ENCODE assay signal across 13 cellular contexts in genomic region chr9:133372144-133372543, GRCh38. TPM values are rescaled to one million over a fixed set of nuclear protein-coding genes. Genes with fewer than 3 reads are reported as not detected.
DNase-seq lines count a peak whose midpoint lies in the region; ATAC-seq and TF ChIP-seq lines count a peak whose summit lies in the region.
"Had no signal": no experiment of that assay in that cellular context is flagged by ENCODE, and none has a peak within 500 bp of the region (broad histone marks: within the 10 kb centered on the region; RNA-seq: fewer than 3 reads in every experiment).

No MANE protein-coding gene starts in this region.

- H3K27ac Mint-ChIP-seq in CD8-positive, alpha-beta T cell = peak overlapping the region; percentile 97

- no peaks in the 10 kb centered on the region for H3K9me3 Mint-ChIP-seq in CD8-positive, alpha-beta T cell

- no peak overlapping the region for H3K4me3 ChIP-seq in CD8-positive, alpha-beta T cell (ENCODE audit: low read depth, low read length)
- H3K4me3 ChIP-seq in Loucy (ENCODE audit: low read length, poor library complexity, severe bottlenecking) (peak overlapping the region; percentile 74), coronary artery (peak overlapping the region; percentile 18), osteoblast (ENCODE audit: insufficient read depth, low read length) (peak overlapping the region; percentile 35)

- peaks cover 16% of the 10 kb centered on the region for H3F3A ChIP-seq in Loucy (ENCODE audit: low read depth)

- no peak for TF ChIP-seq CTCF in CD8-positive, alpha-beta T cell (IDR thresholded peaks at IDR 0.05)
- TF ChIP-seq CTCF in Loucy (conservative IDR thresholded peaks at IDR 0.05; ENCODE audit: low read length) (no peak), coronary artery (IDR thresholded peaks at IDR 0.05) (no peak), osteoblast (IDR thresholded peaks at IDR 0.05; ENCODE audit: extremely low read depth, low read depth, low read length) (no peak)

- H4K20me1 ChIP-seq in Loucy (ENCODE audit: insufficient read depth, low read length, poor library complexity, severe bottlenecking) (peaks cover 85% of the 10 kb centered on the region), osteoblast (ENCODE audit: insufficient read depth, low read length) (peaks cover 77% of the 10 kb centered on the region)

- DNase-seq in CD8-positive, alpha-beta T cell = no peak
- DNase-seq in coronary artery (ENCODE audit: low spot score) (no peak), osteoblast (ENCODE audit: insufficient read length, low spot score, missing footprints) (peak; percentile 74), DMS153 treated with DMSO at 0.1 percent for 48 hours (lab: John Stamatoyannopoulos, UW; ENCODE audit: unreplicated experiment) (no peak), cerebellum (ENCODE audit: low spot score) (no peak), NCI-H2171 (lab: John Stamatoyannopoulos, UW) (no peak)
- no peak for DNase-seq in stimulated activated naive CD4-positive, alpha-beta T cell (lab: John Stamatoyannopoulos, UW)
- DNase-seq: central memory CD4-positive, alpha-beta T cell; DMS 273 treated with DMSO at 0.1 percent for 48 hours; left colon; NCI-H1048 had no signal

- H2AFZ ChIP-seq in Loucy (ENCODE audit: low read length) = no peak overlapping the region
- H2AFZ ChIP-seq in osteoblast (ENCODE audit: low read length) = no peak overlapping the region

- H3K79me2 ChIP-seq in Loucy (ENCODE audit: insufficient read depth, low read length) = peaks cover 87% of the 10 kb centered on the region
- H3K79me2 ChIP-seq in osteoblast (ENCODE audit: insufficient read depth, low read length) = peaks cover 87% of the 10 kb centered on the region

- no peaks in the 10 kb centered on the region for H3K27me3 Mint-ChIP-seq in CD8-positive, alpha-beta T cell (ENCODE audit: low read depth)

- POLR2A ChIA-PET in CD8-positive, alpha-beta T cell (lab: Charles Lee) = interaction anchor here (0.6 to 2.8 kb wide), 5 partner anchors 16 to 341 kb away, joined by 3 to 34 read pairs (median 4); partner anchors contain the start of genes GTF3C5, MED22, RPL7A and SURF1

- intact Hi-C loops in CD8-positive, alpha-beta T cell (cut with DNase I, micrococcal nuclease) = loop anchor here in 1 of 2 experiments (5.0 kb wide), 1 partner anchor 35 kb away; no protein-coding TSS in a partner anchor

- H3K9ac ChIP-seq in Loucy (ENCODE audit: low read depth, low read length, poor library complexity, severe bottlenecking) = peak overlapping the region; percentile 66

- CTCF ChIA-PET in CD8-positive, alpha-beta T cell (lab: Charles Lee) = interaction anchor here (0.7 to 3.3 kb wide), 12 partner anchors 11 to 305 kb away, joined by 3 to 25 read pairs (median 6); partner anchors contain the start of genes MED22 and RPL7A

- H3K27me3 ChIP-seq in CD8-positive, alpha-beta T cell (ENCODE audit: insufficient read depth, low read length) = no peaks in the 10 kb centered on the region
- no peaks in the 10 kb centered on the region for H3K27me3 ChIP-seq in Loucy (ENCODE audit: insufficient read depth, low read length, poor library complexity, severe bottlenecking)
- no peaks in the 10 kb centered on the region for H3K27me3 ChIP-seq in osteoblast (ENCODE audit: insufficient read depth, low read length)

- H3K4me1 Mint-ChIP-seq in CD8-positive, alpha-beta T cell (ENCODE audit: low read depth) = peaks cover 74% of the 10 kb centered on the region

- H3K9me3 ChIP-seq in CD8-positive, alpha-beta T cell (ENCODE audit: low read length) = no peaks in the 10 kb centered on the region
- H3K9me3 ChIP-seq in Loucy (ENCODE audit: insufficient read depth, low read depth, low read length) = no peaks in the 10 kb centered on the region
- H3K9me3 ChIP-seq in osteoblast (ENCODE audit: low read depth, low read length) = no peaks in the 10 kb centered on the region

- ATAC-seq in CD8-positive, alpha-beta T cell = no peak
- ATAC-seq: left colon had no signal

- peaks cover 73% of the 10 kb centered on the region for H3K4me1 ChIP-seq in CD8-positive, alpha-beta T cell (ENCODE audit: insufficient read depth, low read length)
- H3K4me1 ChIP-seq in Loucy (ENCODE audit: insufficient read depth, low read length, poor library complexity, severe bottlenecking) (peaks cover 69% of the 10 kb centered on the region), osteoblast (ENCODE audit: insufficient read depth, low read length) (peaks cover 70% of the 10 kb centered on the region)

- no peaks in the 10 kb centered on the region for H3K9me2 ChIP-seq in Loucy (replicated peaks; ENCODE audit: low read depth, low read length)

- peak overlapping the region; percentile 84 for H3K27ac ChIP-seq in CD8-positive, alpha-beta T cell (ENCODE audit: low read depth, low read length)
- H3K27ac ChIP-seq in coronary artery = no peak overlapping the region
- H3K27ac ChIP-seq in osteoblast (ENCODE audit: low read depth, low read length) = peak overlapping the region; percentile 81

- H3K4me3 Mint-ChIP-seq in CD8-positive, alpha-beta T cell = peak overlapping the region; percentile 77

- peaks cover 1% of the 10 kb centered on the region for H3K36me3 ChIP-seq in CD8-positive, alpha-beta T cell (ENCODE audit: insufficient read depth, low read length)
- peaks cover 19% of the 10 kb centered on the region; the same call in 1 of the 2 replicates for H3K36me3 ChIP-seq in Loucy (ENCODE audit: insufficient read depth, low read length)
- H3K36me3 ChIP-seq in osteoblast (ENCODE audit: insufficient read depth, low read length) = peaks cover 46% of the 10 kb centered on the region

- H3K36me3 Mint-ChIP-seq in CD8-positive, alpha-beta T cell = peaks cover 44% of the 10 kb centered on the region

- H3K4me2 ChIP-seq in Loucy (ENCODE audit: low read depth, low read length, poor library complexity, severe bottlenecking) = peak overlapping the region; percentile 96
- peak overlapping the region; percentile 76 for H3K4me2 ChIP-seq in osteoblast (ENCODE audit: insufficient read depth, low read length)

RNA-seq across cellular contexts. Expression of gene SURF4, which starts 3.7 kb away (rescaled TPM):
- 100 to 1,000 TPM; 228 TPM for total RNA-seq in CD8-positive, alpha-beta T cell
- total RNA-seq in osteoblast (366 and 392 TPM in 2 replicates), cerebellum (64.6 TPM)

RNA-seq across cellular contexts. Expression of gene STKLD1, which starts 4.0 kb away (rescaled TPM):
- 1 to 10 TPM in 1 of 2 experiments, under 1 TPM in 1; 0.92 to 1.8 TPM for total RNA-seq in CD8-positive, alpha-beta T cell
- total RNA-seq in osteoblast (0.72 and 1.2 TPM in 2 replicates), cerebellum (2.0 TPM)
- total RNA-seq: omental fat pad had no signal

RNA-seq across cellular contexts. Expression of gene SURF2, which starts 15.8 kb away (rescaled TPM):
- 10 to 100 TPM; 18.6 to 21.9 TPM for total RNA-seq in CD8-positive, alpha-beta T cell
- 10.3 and 15.2 TPM in 2 replicates for total RNA-seq in osteoblast
- total RNA-seq in cerebellum = 11.0 TPM

RNA-seq across cellular contexts. Expression of gene SURF1, which starts 15.9 kb away (rescaled TPM):
- total RNA-seq in CD8-positive, alpha-beta T cell = 10 to 100 TPM; 34.3 to 36.8 TPM
- total RNA-seq in osteoblast (21.0 and 24.8 TPM in 2 replicates), cerebellum (5.1 TPM)

RNA-seq across cellular contexts. Expression of gene RPL7A, which starts 24.1 kb away (rescaled TPM):
- 1,000 to 10,000 TPM; 2,612 to 2,623 TPM for total RNA-seq in CD8-positive, alpha-beta T cell
- total RNA-seq in osteoblast = 1,638 and 1,763 TPM in 2 replicates
- 564 TPM for total RNA-seq in cerebellum

Comparison
In these comparisons a context has a peak if more than half of its experiments do, and no peak if none do; other contexts are left out.
1. H3K27ac ChIP-seq: peak in CD8-positive, alpha-beta T cell (single experiment) and osteoblast (single experiment); none in coronary artery (0 of 2).